Comparison of ENCODE assay signal across 10 cellular contexts in the genomic region with DNA sequence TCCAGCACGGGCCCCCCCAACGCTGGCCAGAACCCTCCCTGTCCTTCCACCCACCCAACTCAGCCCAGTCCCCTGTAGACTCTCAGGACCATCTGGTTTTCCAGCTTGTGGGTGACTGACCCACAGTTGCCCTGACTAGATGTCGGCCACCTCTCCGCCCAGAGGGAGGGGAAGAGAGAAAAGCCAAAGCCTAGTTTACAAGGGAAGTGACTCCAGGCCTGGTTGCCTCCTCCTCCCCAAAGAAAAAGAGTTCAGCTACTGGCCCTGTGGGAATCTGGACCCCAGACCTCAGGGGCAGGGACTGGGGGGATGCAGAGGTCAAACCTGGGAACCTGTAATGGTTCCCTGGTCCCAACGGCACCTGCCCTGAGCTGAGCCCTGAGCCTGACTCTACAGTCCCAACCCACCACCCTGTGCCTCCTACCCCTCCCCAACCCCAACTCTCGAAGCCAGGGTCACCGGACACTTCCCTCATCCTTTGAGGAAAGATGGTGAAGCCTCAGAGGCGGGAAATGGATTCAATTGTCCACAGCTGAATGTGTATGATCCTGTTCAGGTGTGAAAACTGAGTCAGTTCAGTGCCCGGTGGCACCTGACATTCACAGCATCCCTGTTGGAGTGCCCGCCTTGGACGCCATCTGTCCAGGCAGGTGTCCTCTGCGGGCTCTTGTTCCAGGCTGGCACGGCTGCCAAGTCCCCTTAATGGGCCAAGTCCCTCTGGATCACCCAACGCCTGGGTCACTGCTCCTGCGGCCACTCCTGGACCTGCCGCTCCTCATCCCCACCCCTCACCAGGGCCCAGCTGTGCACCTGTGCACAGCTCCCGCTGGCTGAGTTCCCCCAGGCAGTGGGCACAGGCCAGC. TPM values are rescaled to one million over a fixed set of nuclear protein-coding genes. Genes with fewer than 3 reads are reported as not detected.
A peak's percentile ranks its signal among the peaks of the same experiment; 100 is the strongest.
DNase-seq lines count a peak whose midpoint lies in the region; ATAC-seq and TF ChIP-seq lines count a peak whose summit lies in the region.
"Had no signal": no experiment of that assay in that cellular context is flagged by ENCODE, and none has a peak within 500 bp of the region (broad histone marks: within the 10 kb centered on the region; RNA-seq: fewer than 3 reads in every experiment).

No MANE protein-coding gene starts in this region.

- no peaks in the 10 kb centered on the region for H3K36me3 ChIP-seq in body of pancreas (replicated peaks in 1 of 2; ENCODE audit: insufficient read depth in 1 of 2, low read depth in 2 of 2)
- H3K36me3 ChIP-seq in mesodermal cell (ENCODE audit: control insufficient read depth, insufficient read depth, low read length) = no peaks in the 10 kb centered on the region

- H3K36me3 Mint-ChIP-seq in activated naive CD8-positive, alpha-beta T cell treated with anti-CD3 and anti-CD28 coated beads, Interleukin-2, amount 10 ng/mL, durations not matched to agents 7 days and 5 days = no peaks in the 10 kb centered on the region
- no peaks in the 10 kb centered on the region for H3K36me3 Mint-ChIP-seq in activated naive CD8-positive, alpha-beta T cell treated with anti-CD3 and anti-CD28 coated beads, Interleukin-2, amount 50 U/mL, for 24 hours (ENCODE audit: low read depth)
- H3K36me3 Mint-ChIP-seq: activated naive CD4-positive, alpha-beta T cell treated with anti-CD3 and anti-CD28 coated beads, Interleukin-2, amount 50 U/mL, for 24 hours had no signal

- no peaks in the 10 kb centered on the region for H3K27me3 ChIP-seq in body of pancreas

- peak overlapping the region in 3 of 4 donors; percentile 34 to 73 (median 72) for H3K27ac ChIP-seq in body of pancreas
- H3K27ac ChIP-seq in mesodermal cell (ENCODE audit: low read depth, low read length, severe bottlenecking) = peak overlapping the region; percentile 16

- H3K9me3 ChIP-seq in body of pancreas = no peaks in the 10 kb centered on the region
- no peaks in the 10 kb centered on the region for H3K9me3 ChIP-seq in mesodermal cell (ENCODE audit: control insufficient read depth, low read length)

- 68 to 81% methylated on average over 5 to 17 of the region's 17 CpGs for WGBS in body of pancreas, 2 donors
- 84 to 93% methylated on average over 12 to 15 of the region's 17 CpGs for WGBS in mesodermal cell (ENCODE audit: insufficient coverage in 2 of 2), 2 experiments

- TF ChIP-seq CTCF in body of pancreas (IDR thresholded peaks at IDR 0.05) = no peak

- H3K4me1 Mint-ChIP-seq in activated naive CD8-positive, alpha-beta T cell treated with anti-CD3 and anti-CD28 coated beads, Interleukin-2, amount 10 ng/mL, durations not matched to agents 7 days and 5 days = peaks cover 6% of the 10 kb centered on the region
- no peaks in the 10 kb centered on the region for H3K4me1 Mint-ChIP-seq in activated naive CD8-positive, alpha-beta T cell treated with anti-CD3 and anti-CD28 coated beads, Interleukin-2, amount 50 U/mL, for 24 hours
- H3K4me1 Mint-ChIP-seq: activated naive CD4-positive, alpha-beta T cell treated with anti-CD3 and anti-CD28 coated beads, Interleukin-2, amount 50 U/mL, for 24 hours had no signal

- H3K4me1 ChIP-seq in body of pancreas = peaks cover 24% of the 10 kb centered on the region
- peaks cover 20% of the 10 kb centered on the region for H3K4me1 ChIP-seq in mesodermal cell (ENCODE audit: control insufficient read depth, insufficient read depth, low read length, poor library complexity, severe bottlenecking)

- peak overlapping the region; percentile 65 for H3K27ac Mint-ChIP-seq in activated naive CD8-positive, alpha-beta T cell treated with anti-CD3 and anti-CD28 coated beads, Interleukin-2, amount 10 ng/mL, durations not matched to agents 7 days and 5 days
- H3K27ac Mint-ChIP-seq in activated naive CD8-positive, alpha-beta T cell treated with anti-CD3 and anti-CD28 coated beads, Interleukin-2, amount 50 U/mL, for 24 hours = no peak overlapping the region
- H3K27ac Mint-ChIP-seq: activated naive CD4-positive, alpha-beta T cell treated with anti-CD3 and anti-CD28 coated beads, Interleukin-2, amount 50 U/mL, for 24 hours; T-helper 2 cell treated with Interferon-gamma antibody and Interleukin-4, amounts not matched to agents 5 μg/mL and 100 μg/mL, for 36 hours had no signal

- no peaks in the 10 kb centered on the region for H3K9me3 Mint-ChIP-seq in activated naive CD8-positive, alpha-beta T cell treated with anti-CD3 and anti-CD28 coated beads, Interleukin-2, amount 10 ng/mL, durations not matched to agents 7 days and 5 days
- no peaks in the 10 kb centered on the region for H3K9me3 Mint-ChIP-seq in activated naive CD8-positive, alpha-beta T cell treated with anti-CD3 and anti-CD28 coated beads, Interleukin-2, amount 50 U/mL, for 24 hours
- H3K9me3 Mint-ChIP-seq: activated naive CD4-positive, alpha-beta T cell treated with anti-CD3 and anti-CD28 coated beads, Interleukin-2, amount 50 U/mL, for 24 hours; T-helper 2 cell treated with Interferon-gamma antibody and Interleukin-4, amounts not matched to agents 5 μg/mL and 100 μg/mL, for 36 hours had no signal

- no peak overlapping the region for H3K4me3 Mint-ChIP-seq in activated naive CD8-positive, alpha-beta T cell treated with anti-CD3 and anti-CD28 coated beads, Interleukin-2, amount 10 ng/mL, durations not matched to agents 7 days and 5 days
- H3K4me3 Mint-ChIP-seq in activated naive CD8-positive, alpha-beta T cell treated with anti-CD3 and anti-CD28 coated beads, Interleukin-2, amount 50 U/mL, for 24 hours = no peak overlapping the region
- H3K4me3 Mint-ChIP-seq: activated naive CD4-positive, alpha-beta T cell treated with anti-CD3 and anti-CD28 coated beads, Interleukin-2, amount 50 U/mL, for 24 hours; T-helper 2 cell treated with Interferon-gamma antibody and Interleukin-4, amounts not matched to agents 5 μg/mL and 100 μg/mL, for 36 hours had no signal

- H3K27me3 Mint-ChIP-seq in activated naive CD8-positive, alpha-beta T cell treated with anti-CD3 and anti-CD28 coated beads, Interleukin-2, amount 10 ng/mL, durations not matched to agents 7 days and 5 days = peaks cover 4% of the 10 kb centered on the region
- peaks cover 3% of the 10 kb centered on the region for H3K27me3 Mint-ChIP-seq in activated naive CD8-positive, alpha-beta T cell treated with anti-CD3 and anti-CD28 coated beads, Interleukin-2, amount 50 U/mL, for 24 hours
- H3K27me3 Mint-ChIP-seq: activated naive CD4-positive, alpha-beta T cell treated with anti-CD3 and anti-CD28 coated beads, Interleukin-2, amount 50 U/mL, for 24 hours had no signal

- TF ChIP-seq POLR2A in body of pancreas (IDR thresholded peaks at IDR 0.05) = no peak

- H3K4me3 ChIP-seq in body of pancreas (no peak overlapping the region), mesodermal cell (ENCODE audit: extremely low read depth, insufficient read depth, low read length, poor library complexity, severe bottlenecking) (no peak overlapping the region)

- no peak for ATAC-seq in activated naive CD8-positive, alpha-beta T cell treated with anti-CD3 and anti-CD28 coated beads, Interleukin-2, amount 10 ng/mL, durations not matched to agents 7 days and 5 days (ENCODE audit: low read depth)
- no peak for ATAC-seq in activated naive CD8-positive, alpha-beta T cell treated with anti-CD3 and anti-CD28 coated beads, Interleukin-2, amount 50 U/mL, for 24 hours
- peak; percentile 19 for ATAC-seq in body of pancreas
- ATAC-seq in GM19395 (IDR thresholded peaks at IDR 0.05; ENCODE audit: unreplicated experiment) = no peak
- no peak for ATAC-seq in HG03460 (IDR thresholded peaks at IDR 0.05; ENCODE audit: unreplicated experiment)

- POLR2A ChIA-PET in activated naive CD8-positive, alpha-beta T cell treated with anti-CD3 and anti-CD28 coated beads, Interleukin-2, amount 10 ng/mL, durations not matched to agents 7 days and 5 days (lab: Charles Lee) = interaction anchor here (1.4 kb wide), 1 partner anchor 8 kb away, joined by 7 read pairs; no protein-coding TSS in a partner anchor

- intact Hi-C loops in body of pancreas (cut with DNase I) = loop anchor here (5.0 to 10.0 kb wide), 2 partner anchors 319 to 547 kb away; no protein-coding TSS in a partner anchor

- peak; percentile 31 for DNase-seq in activated naive CD8-positive, alpha-beta T cell treated with anti-CD3 and anti-CD28 coated beads, Interleukin-2, amount 10 ng/mL, durations not matched to agents 7 days and 5 days
- no peak for DNase-seq in activated naive CD8-positive, alpha-beta T cell treated with anti-CD3 and anti-CD28 coated beads, Interleukin-2, amount 50 U/mL, for 24 hours
- peak in 1 of 4 donors; percentile 56 for DNase-seq in body of pancreas
- peak; percentile 44 for DNase-seq in ureter (ENCODE audit: low spot score)
- DNase-seq in activated gamma-delta T cell (lab: John Stamatoyannopoulos, UW) = no peak

RNA-seq across cellular contexts. Expression of gene WNT7B, which starts 21.0 kb away (rescaled TPM):
- not detected for total RNA-seq in activated naive CD8-positive, alpha-beta T cell treated with anti-CD3 and anti-CD28 coated beads, Interleukin-2, amount 10 ng/mL, durations not matched to agents 7 days and 5 days
- 1 to 10 TPM in 1 of 2 donors, not detected in 1; 2.1 TPM for total RNA-seq in body of pancreas
- polyA plus RNA-seq in mesodermal cell (2013, experiment 1 of 2) = 0.15 TPM
- polyA plus RNA-seq in mesodermal cell (2013, experiment 2 of 2) = 0.05 TPM
- 58.6 TPM for total RNA-seq in ureter

Comparison
In these comparisons a context has a peak if more than half of its experiments do, and no peak if none do; other contexts are left out.
1. DNase-seq: peak in activated naive CD8-positive, alpha-beta T cell treated with anti-CD3 and anti-CD28 coated beads, Interleukin-2, amount 10 ng/mL, durations not matched to agents 7 days and 5 days (single experiment) and ureter (single experiment); none in activated naive CD8-positive, alpha-beta T cell treated with anti-CD3 and anti-CD28 coated beads, Interleukin-2, amount 50 U/mL, for 24 hours (single experiment) and activated gamma-delta T cell (single experiment).
2. RNA of gene WNT7B, which starts 21.0 kb away (total RNA-seq): 58.6 TPM in ureter (single experiment); 2.1 TPM in body of pancreas and not detected in activated naive CD8-positive, alpha-beta T cell treated with anti-CD3 and anti-CD28 coated beads, Interleukin-2, amount 10 ng/mL, durations not matched to agents 7 days and 5 days; every median in the first group is over 10 times any median in the second.